In genomic region chr7:33556471-33556870, GRCh38 we compare ENCODE assay signal across 21 cellular contexts.
"Had no signal": no experiment of that assay in that cellular context is flagged by ENCODE, and none has a peak within 500 bp of the region (broad histone marks: within the 10 kb centered on the region; RNA-seq: fewer than 3 reads in every experiment).

No MANE protein-coding gene starts in this region.

- H3K9me3 ChIP-seq: SJSA1 had no signal

- H3K4me1 ChIP-seq: SJSA1 had no signal

- DNase-seq: KBM-7; MV-4-11; NCI-H1048; NCI-H1105; NCI-H1417; NCI-H1436 treated with DMSO at 0.1 percent for 48 hours; NCI-H1694; NCI-H187 treated with DMSO at 0.1 percent for 48 hours; NCI-H2029 treated with DMSO at 0.1 percent for 48 hours; NCI-H2171 treated with DMSO at 0.1 percent for 48 hours; NCI-H345; NCI-H446 treated with DMSO at 0.1 percent for 48 hours; NCI-H510A treated with DMSO at 0.1 percent for 48 hours; NCI-H526; NK-92 treated with Interleukin-12 subunit alpha and Interleukin-12 subunit beta, amount 100 ng/mL, for 24 hours; OCI-M1; Right ventricle myocardium superior; RPMI8226; SIG-M5 had no signal

- H3K4me3 ChIP-seq: SJSA1, SK-N-MC had no signal

- H3K27me3 ChIP-seq: SJSA1 had no signal

- H3K27ac ChIP-seq: SJSA1, SK-N-MC had no signal

- H3K36me3 ChIP-seq: SJSA1 had no signal
